In the genomic region with DNA sequence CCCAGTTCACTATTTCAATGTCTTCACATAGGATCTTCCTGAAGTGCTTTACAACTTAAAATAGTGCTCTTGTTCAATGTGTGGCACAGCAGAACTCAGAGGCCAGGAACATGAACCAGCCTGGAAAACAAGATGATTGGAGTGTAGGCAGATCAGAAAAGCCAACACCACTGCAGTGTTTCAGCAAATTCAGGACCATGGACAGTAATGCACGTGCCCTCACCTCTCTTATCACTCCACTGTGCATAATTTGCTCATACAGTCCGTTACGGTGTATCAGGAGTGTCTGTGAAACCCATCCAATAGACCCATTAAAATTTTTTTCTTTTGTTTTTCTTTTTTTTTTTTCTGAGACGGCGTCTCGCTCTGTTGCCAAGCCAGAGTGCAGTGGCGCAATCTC, we compare ENCODE assay signal across 1 cellular context.
TF ChIP-seq lines count a peak whose summit lies in the region.

No MANE protein-coding gene starts in this region.

TF ChIP-seq in HepG2, 621 proteins besides CTCF, POLR2A, EP300 and RAD21 (continued from another document and continues in another):
- TF ChIP-seq PRDM15 (CRISPR knock-in tag; IDR thresholded peaks at IDR 0.05): peak; percentile 52; the same call in 1 of the 2 replicates
- peak; percentile 41; the same call in 1 of the 2 replicates for TF ChIP-seq HOXA9 (CRISPR knock-in tag; IDR thresholded peaks at IDR 0.05; ENCODE audit: borderline replicate concordance)
- no peak for TF ChIP-seq FOXC1 (CRISPR knock-in tag; IDR thresholded peaks at IDR 0.05; ENCODE audit: borderline replicate concordance)
- TF ChIP-seq TOE1 (CRISPR knock-in tag; IDR thresholded peaks at IDR 0.05): no peak
- peak; percentile 47; the same call in 1 of the 2 replicates for TF ChIP-seq ARID5B (CRISPR knock-in tag; IDR thresholded peaks at IDR 0.05)
- peak; percentile 65; the same call in 1 of the 2 replicates for TF ChIP-seq FOXK1 (CRISPR knock-in tag; IDR thresholded peaks at IDR 0.05; ENCODE audit: borderline replicate concordance, low read depth)
- 0 out of 2 replicates have a peak, but pooled peaks have one; percentile 87 for TF ChIP-seq ZNF256 (CRISPR knock-in tag; conservative IDR thresholded peaks at IDR 0.05)
- TF ChIP-seq RFXAP (CRISPR knock-in tag; IDR thresholded peaks at IDR 0.05; ENCODE audit: borderline replicate concordance): peak; percentile 58; the same call in 1 of the 2 replicates
- peak; percentile 42; the same call in 1 of the 2 replicates for TF ChIP-seq FOXA3 (CRISPR knock-in tag; IDR thresholded peaks at IDR 0.05)
- no peak for TF ChIP-seq ZNF431 (CRISPR knock-in tag; IDR thresholded peaks at IDR 0.05; ENCODE audit: borderline replicate concordance, low read depth)
- TF ChIP-seq ZNF501 (CRISPR knock-in tag; IDR thresholded peaks at IDR 0.05): no peak
- TF ChIP-seq KLF15 (CRISPR knock-in tag; IDR thresholded peaks at IDR 0.05; ENCODE audit: borderline replicate concordance): peak; percentile 72; the same call in 1 of the 2 replicates
- TF ChIP-seq ZNF567 (CRISPR knock-in tag; IDR thresholded peaks at IDR 0.05; ENCODE audit: borderline replicate concordance): no peak
- no peak for TF ChIP-seq SIX1 (CRISPR knock-in tag; IDR thresholded peaks at IDR 0.05; ENCODE audit: borderline replicate concordance)
- TF ChIP-seq, protein P1, sequence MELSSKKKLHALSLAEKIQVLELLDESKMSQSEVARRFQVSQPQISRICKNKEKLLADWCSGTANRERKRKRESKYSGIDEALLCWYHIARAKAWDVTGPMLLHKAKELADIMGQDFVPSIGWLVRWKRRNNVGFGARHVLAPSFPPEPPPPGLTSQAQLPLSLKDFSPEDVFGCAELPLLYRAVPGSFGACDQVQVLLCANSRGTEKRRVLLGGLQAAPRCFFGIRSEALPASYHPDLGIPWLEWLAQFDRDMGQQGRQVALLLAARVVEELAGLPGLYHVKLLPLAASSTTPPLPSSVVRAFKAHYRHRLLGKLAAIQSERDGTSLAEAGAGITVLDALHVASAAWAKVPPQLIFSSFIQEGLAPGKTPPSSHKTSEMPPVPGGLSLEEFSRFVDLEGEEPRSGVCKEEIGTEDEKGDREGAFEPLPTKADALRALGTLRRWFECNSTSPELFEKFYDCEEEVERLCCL (CRISPR knock-in tag; IDR thresholded peaks at IDR 0.05; ENCODE audit: borderline replicate concordance): no peak
- TF ChIP-seq MIER3 (CRISPR knock-in tag; IDR thresholded peaks at IDR 0.05; ENCODE audit: borderline replicate concordance): peak; percentile 69; the same call in 1 of the 2 replicates
- no peak for TF ChIP-seq FUBP1 (CRISPR knock-in tag; IDR thresholded peaks at IDR 0.05; ENCODE audit: borderline replicate concordance)
- no peak for TF ChIP-seq SNAPC2 (CRISPR knock-in tag; IDR thresholded peaks at IDR 0.05)
- no peak for TF ChIP-seq ZHX2 (IDR thresholded peaks at IDR 0.05; ENCODE audit: low read depth)
- 0 out of 2 replicates have a peak, but pooled peaks have one; percentile 39 for TF ChIP-seq ZHX2 (CRISPR knock-in tag; IDR thresholded peaks at IDR 0.05; ENCODE audit: borderline replicate concordance)
- TF ChIP-seq GPBP1L1 (CRISPR knock-in tag; IDR thresholded peaks at IDR 0.05): no peak
- TF ChIP-seq, protein P2, sequence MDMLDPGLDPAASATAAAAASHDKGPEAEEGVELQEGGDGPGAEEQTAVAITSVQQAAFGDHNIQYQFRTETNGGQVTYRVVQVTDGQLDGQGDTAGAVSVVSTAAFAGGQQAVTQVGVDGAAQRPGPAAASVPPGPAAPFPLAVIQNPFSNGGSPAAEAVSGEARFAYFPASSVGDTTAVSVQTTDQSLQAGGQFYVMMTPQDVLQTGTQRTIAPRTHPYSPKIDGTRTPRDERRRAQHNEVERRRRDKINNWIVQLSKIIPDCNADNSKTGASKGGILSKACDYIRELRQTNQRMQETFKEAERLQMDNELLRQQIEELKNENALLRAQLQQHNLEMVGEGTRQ (IDR thresholded peaks at IDR 0.05; ENCODE audit: low read depth, low read length): no peak
- TF ChIP-seq, protein P2 (CRISPR knock-in tag; IDR thresholded peaks at IDR 0.05; ENCODE audit: borderline replicate concordance): no peak
- TF ChIP-seq ZBTB25 (CRISPR knock-in tag; IDR thresholded peaks at IDR 0.05): peak; percentile 90
- no peak for TF ChIP-seq NFRKB (IDR thresholded peaks at IDR 0.05)
- peak; percentile 60 for TF ChIP-seq RARA (CRISPR knock-in tag; IDR thresholded peaks at IDR 0.05)
- TF ChIP-seq DRAP1 (CRISPR knock-in tag; IDR thresholded peaks at IDR 0.05): 0 out of 2 replicates have a peak, but pooled peaks have one; percentile 19
- no peak for TF ChIP-seq REPIN1 (CRISPR knock-in tag; IDR thresholded peaks at IDR 0.05; ENCODE audit: borderline replicate concordance, low read depth)
